30 cellular contexts compared by ENCODE assay signal in the genomic region with DNA sequence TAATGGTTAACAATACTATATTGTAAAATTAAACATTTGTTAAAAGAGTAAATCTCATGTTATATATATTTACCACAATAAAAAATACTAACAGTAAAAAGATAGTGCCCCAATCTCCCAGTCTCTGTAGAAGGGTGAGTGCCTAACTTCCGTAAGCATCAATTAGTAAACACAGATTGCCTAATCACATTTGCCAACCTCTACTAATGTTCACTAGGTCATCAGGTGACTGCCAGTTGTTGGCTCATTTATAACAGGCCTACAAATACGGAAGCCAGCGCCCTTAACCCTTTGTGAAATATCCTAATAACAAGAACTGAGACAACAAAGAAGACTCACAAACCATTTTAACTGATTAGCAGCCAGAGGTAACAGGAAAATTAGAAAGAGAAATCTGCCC.
A peak's percentile ranks its signal among the peaks of the same experiment; 100 is the strongest.
DNase-seq lines count a peak whose midpoint lies in the region; ATAC-seq, FAIRE-seq and TF ChIP-seq lines count a peak whose summit lies in the region.
"Had no signal": no experiment of that assay in that cellular context is flagged by ENCODE, and none has a peak within 500 bp of the region (broad histone marks: within the 10 kb centered on the region; RNA-seq: fewer than 3 reads in every experiment).

No MANE protein-coding gene starts in this region.

- no peak for TF ChIP-seq CTCF in liver (IDR thresholded peaks at IDR 0.05; ENCODE audit: low read depth, low read length, missing input control)
- TF ChIP-seq CTCF in HepG2 (CRISPR knock-in tag; IDR thresholded peaks at IDR 0.05) = no peak
- no peak for TF ChIP-seq CTCF in right lobe of liver (IDR thresholded peaks at IDR 0.05)
- TF ChIP-seq CTCF in type B pancreatic cell (conservative IDR thresholded peaks at IDR 0.05) = no peak
- no peak for TF ChIP-seq CTCF in coronary artery (IDR thresholded peaks at IDR 0.05)

- H3K27me3 ChIP-seq in liver (ENCODE audit: control insufficient read depth in 4 of 4, insufficient read depth in 4 of 4, low read length in 3 of 4) (no peaks in the 10 kb centered on the region), HepG2 (ENCODE audit: control insufficient read depth in 1 of 2, insufficient read depth in 2 of 2, low read length in 2 of 2) (no peaks in the 10 kb centered on the region), right lobe of liver (no peaks in the 10 kb centered on the region), aorta (ENCODE audit: control insufficient read depth in 1 of 2, insufficient read depth in 2 of 2, low read length in 1 of 2) (no peaks in the 10 kb centered on the region)
- H3K27me3 ChIP-seq: BLaER1 treated with 17β-estradiol and CSF1 and Interleukin-3, amounts not matched to agents 10 nM and 100 nM; esophagus squamous epithelium; ovary; thyroid gland had no signal

- WGBS in liver = 32% methylated on average over 3 of the region's 3 CpGs
- WGBS in HepG2 (ENCODE audit: low lambda C conversion rate) = 0% methylated on average over 3 of the region's 3 CpGs
- 33% methylated on average over 3 of the region's 3 CpGs for WGBS in right lobe of liver (ENCODE audit: insufficient coverage, low coverage, low lambda C conversion rate, missing lambda C conversion rate)
- WGBS in aorta, 2 donors = 90 to 92% methylated on average over 3 of the region's 3 CpGs

- H3K9me3 ChIP-seq in liver (ENCODE audit: control insufficient read depth in 4 of 4, low read length in 3 of 4) (no peaks in the 10 kb centered on the region), HepG2 (ENCODE audit: low read length) (no peaks in the 10 kb centered on the region), right lobe of liver (no peaks in the 10 kb centered on the region), aorta (ENCODE audit: control insufficient read depth, low read length) (no peaks in the 10 kb centered on the region)
- H3K9me3 ChIP-seq: BLaER1 treated with 17β-estradiol and CSF1 and Interleukin-3, amounts not matched to agents 10 nM and 100 nM; esophagus squamous epithelium; ovary; SK-N-SH; thyroid gland had no signal

- no peak for TF ChIP-seq POLR2A in HepG2 (IDR thresholded peaks at IDR 0.05; ENCODE audit: insufficient read depth in 1 of 2, low read depth in 2 of 2, low read length in 2 of 2)
- TF ChIP-seq POLR2A in right lobe of liver (IDR thresholded peaks at IDR 0.05) = no peak

- H3K9ac ChIP-seq in liver (ENCODE audit: low read depth in 1 of 2, low read length in 2 of 2) = no peak overlapping the region
- H3K9ac ChIP-seq in HepG2 (ENCODE audit: insufficient read depth, low read depth, low read length) = no peak overlapping the region
- H3K9ac ChIP-seq: BLaER1 treated with 17β-estradiol and CSF1 and Interleukin-3, amounts not matched to agents 10 nM and 100 nM; SK-N-SH had no signal

- TF ChIP-seq EP300 in HepG2 (IDR thresholded peaks at IDR 0.05; ENCODE audit: low read depth in 2 of 2, low read length in 2 of 2) = no peak
- no peak for TF ChIP-seq EP300 in HepG2 (CRISPR knock-in tag; IDR thresholded peaks at IDR 0.05; ENCODE audit: borderline replicate concordance)

- CTCF ChIA-PET in HepG2 (lab: Yijun Ruan, JAX; ENCODE audit: low intra/inter-chr PET ratio, low total read pairs) = no interaction called here

- ATAC-seq in HepG2 = no peak
- ATAC-seq in right lobe of liver = peak; percentile 95 to 100 (median 100)
- no peak for ATAC-seq in aorta (ENCODE audit: low FRiP score)
- ATAC-seq: effector memory CD8-positive, alpha-beta T cell; HCT116; stimulated activated naive CD8-positive, alpha-beta T cell treated with anti-CD3 and anti-CD28 coated beads, Interleukin-15, amount 100 ng/mL, for 72 hours had no signal

- H3K79me2 ChIP-seq in HepG2 (ENCODE audit: insufficient read depth, low read length) = no peaks in the 10 kb centered on the region

- H3K4me3 Mint-ChIP-seq in type B pancreatic cell = no peak overlapping the region
- H3K4me3 Mint-ChIP-seq: activated naive CD8-positive, alpha-beta T cell treated with anti-CD3 and anti-CD28 coated beads, Interleukin-2, amount 10 ng/mL, durations not matched to agents 7 days and 5 days; activated T-cell treated with anti-CD3 and anti-CD28 coated beads, Interleukin-2, amount 50 U/mL, for 24 hours; effector memory CD8-positive, alpha-beta T cell; memory B cell; neural crest cell; stimulated activated naive CD8-positive, alpha-beta T cell treated with anti-CD3 and anti-CD28 coated beads, Interleukin-15, amount 100 ng/mL, for 72 hours had no signal

- H3K27ac ChIP-seq in liver (ENCODE audit: low read depth in 1 of 2, low read length in 2 of 2) (no peak overlapping the region), HepG2 (ENCODE audit: extremely low read length, insufficient read depth, low read length) (no peak overlapping the region), right lobe of liver (no peak overlapping the region), aorta (ENCODE audit: low read depth in 1 of 2, low read length in 2 of 2) (no peak overlapping the region), coronary artery (no peak overlapping the region)
- H3K27ac ChIP-seq: BLaER1 treated with 17β-estradiol and CSF1 and Interleukin-3, amounts not matched to agents 10 nM and 100 nM; esophagus squamous epithelium; ovary; thyroid gland had no signal

- intact Hi-C loops in HepG2 (cut with micrococcal nuclease; ENCODE audit: unreplicated experiment) = no loop called here
- intact Hi-C loops in right lobe of liver (cut with DNase I) = no loop called here
- intact Hi-C loops in aorta (cut with DNase I) = no loop called here

- POLR2A ChIA-PET in HepG2 (lab: Yijun Ruan, JAX) = no interaction called here

- H3K36me3 Mint-ChIP-seq in type B pancreatic cell = no peaks in the 10 kb centered on the region
- H3K36me3 Mint-ChIP-seq: memory B cell had no signal

- TF ChIP-seq RAD21 in liver (IDR thresholded peaks at IDR 0.05) (peak; percentile 5 to 49), HepG2 (CRISPR knock-in tag; IDR thresholded peaks at IDR 0.05) (no peak)

- H3K9me3 Mint-ChIP-seq in type B pancreatic cell = no peaks in the 10 kb centered on the region
- H3K9me3 Mint-ChIP-seq: activated T-cell treated with anti-CD3 and anti-CD28 coated beads, Interleukin-2, amount 50 U/mL, for 24 hours; effector memory CD8-positive, alpha-beta T cell; memory B cell; neural crest cell; stimulated activated naive CD8-positive, alpha-beta T cell treated with anti-CD3 and anti-CD28 coated beads, Interleukin-15, amount 100 ng/mL, for 72 hours had no signal

- no peak overlapping the region for H3K4me2 ChIP-seq in HepG2 (ENCODE audit: low read depth, low read length)
- H3K4me2 ChIP-seq: BLaER1 treated with 17β-estradiol and CSF1 and Interleukin-3, amounts not matched to agents 10 nM and 100 nM; SK-N-SH had no signal

- H3K4me3 ChIP-seq in liver (ENCODE audit: low read depth in 1 of 3, low read length in 3 of 3) (no peak overlapping the region), HepG2 (replicated peaks in 1 of 3; ENCODE audit: insufficient read depth in 1 of 3, low read depth in 2 of 3, low read length in 3 of 3) (no peak overlapping the region), right lobe of liver (no peak overlapping the region), aorta (ENCODE audit: low read length in 2 of 2) (no peak overlapping the region), coronary artery (no peak overlapping the region)
- H3K4me3 ChIP-seq: BLaER1 treated with 17β-estradiol and CSF1 and Interleukin-3, amounts not matched to agents 10 nM and 100 nM; esophagus squamous epithelium; ovary; thyroid gland had no signal

- H3K4me1 ChIP-seq in liver (ENCODE audit: control insufficient read depth in 4 of 4, insufficient read depth in 4 of 4, low read length in 3 of 4) = peaks cover 0 to 3% (median 0%) of the 10 kb centered on the region in 4 donors
- H3K4me1 ChIP-seq in HepG2 (ENCODE audit: insufficient read depth, low read length) = no peaks in the 10 kb centered on the region
- no peaks in the 10 kb centered on the region for H3K4me1 ChIP-seq in right lobe of liver
- no peaks in the 10 kb centered on the region for H3K4me1 ChIP-seq in aorta (ENCODE audit: control insufficient read depth in 1 of 2, insufficient read depth in 2 of 2, low read length in 2 of 2)
- H3K4me1 ChIP-seq: BLaER1 treated with 17β-estradiol and CSF1 and Interleukin-3, amounts not matched to agents 10 nM and 100 nM; esophagus squamous epithelium; thyroid gland had no signal

- in situ Hi-C loops in HepG2 (cut with HindIII; ENCODE audit: extremely low pct_ligation_motif_present, low pct_unique_long_range_greater_than_20kb) = no loop called here

- BruUV-seq in HepG2 (replicated peaks; lab: Mats Ljungman, UMichigan) = no TSS peak

- H3K4me1 Mint-ChIP-seq in type B pancreatic cell (ENCODE audit: unreplicated experiment) = no peaks in the 10 kb centered on the region
- H3K4me1 Mint-ChIP-seq: activated naive CD8-positive, alpha-beta T cell treated with anti-CD3 and anti-CD28 coated beads, Interleukin-2, amount 10 ng/mL, durations not matched to agents 7 days and 5 days; memory B cell; neural crest cell had no signal

- H2AFZ ChIP-seq in HepG2 (ENCODE audit: low read length) = no peak overlapping the region

- no peaks in the 10 kb centered on the region for H3K27me3 Mint-ChIP-seq in type B pancreatic cell
- H3K27me3 Mint-ChIP-seq: activated T-cell treated with anti-CD3 and anti-CD28 coated beads, Interleukin-2, amount 50 U/mL, for 24 hours; effector memory CD8-positive, alpha-beta T cell; memory B cell; stimulated activated naive CD8-positive, alpha-beta T cell treated with anti-CD3 and anti-CD28 coated beads, Interleukin-15, amount 100 ng/mL, for 72 hours had no signal

- DNase-seq in HepG2 (ENCODE audit: low spot score) (no peak), NOMO-1 treated with DMSO at 0.1 percent for 48 hours (lab: John Stamatoyannopoulos, UW; ENCODE audit: unreplicated experiment) (peak; percentile 62), right lobe of liver (peak in 1 of 3 donors; percentile 47), type B pancreatic cell (ENCODE audit: extremely low spot score, unreplicated experiment) (no peak), aorta (no peak), coronary artery (ENCODE audit: low spot score) (no peak)
- DNase-seq: activated gamma-delta T cell; activated naive CD8-positive, alpha-beta T cell treated with anti-CD3 and anti-CD28 coated beads, Interleukin-2, amount 10 ng/mL, durations not matched to agents 7 days and 5 days; activated T-cell treated with anti-CD3 and anti-CD28 coated beads, Interleukin-2, amount 50 U/mL, for 24 hours; caudate nucleus; effector memory CD8-positive, alpha-beta T cell; esophagus squamous epithelium; foreskin melanocyte; hippocampal formation; NCI-H1417 treated with DMSO at 0.1 percent for 48 hours; NCI-H2081 treated with DMSO at 0.1 percent for 48 hours; NCI-H226; NCI-H774; ovary; SK-N-SH; stimulated activated CD8-positive, alpha-beta memory T cell treated with anti-CD3 and anti-CD28 coated beads, Interleukin-4, amount 100 ng/mL, for 48 hours; stimulated activated naive CD8-positive, alpha-beta T cell treated with anti-CD3 and anti-CD28 coated beads, Interleukin-15, amount 100 ng/mL, for 72 hours; thyroid gland had no signal

- H4K20me1 ChIP-seq in HepG2 (ENCODE audit: insufficient read depth, low read length) = no peaks in the 10 kb centered on the region
- H4K20me1 ChIP-seq: BLaER1 treated with 17β-estradiol and CSF1 and Interleukin-3, amounts not matched to agents 10 nM and 100 nM had no signal

- FAIRE-seq in HepG2 (lab: Jason Lieb, UNC) = no peak
- FAIRE-seq: astrocyte, TTC549 had no signal

- H3K36me3 ChIP-seq in liver (ENCODE audit: control insufficient read depth in 4 of 4, insufficient read depth in 3 of 4, low read depth in 1 of 4, low read length in 3 of 4) (no peaks in the 10 kb centered on the region), HepG2 (replicated peaks in 1 of 2; ENCODE audit: control insufficient read depth in 1 of 2, insufficient read depth in 2 of 2, low read length in 2 of 2) (no peaks in the 10 kb centered on the region), right lobe of liver (no peaks in the 10 kb centered on the region), aorta (ENCODE audit: control insufficient read depth in 1 of 2, insufficient read depth in 2 of 2, low read length in 1 of 2) (no peaks in the 10 kb centered on the region)
- H3K36me3 ChIP-seq: BLaER1 treated with 17β-estradiol and CSF1 and Interleukin-3, amounts not matched to agents 10 nM and 100 nM; esophagus squamous epithelium; ovary; thyroid gland had no signal

- no peak overlapping the region for H3K27ac Mint-ChIP-seq in type B pancreatic cell
- H3K27ac Mint-ChIP-seq: activated naive CD8-positive, alpha-beta T cell treated with anti-CD3 and anti-CD28 coated beads, Interleukin-2, amount 10 ng/mL, durations not matched to agents 7 days and 5 days; activated T-cell treated with anti-CD3 and anti-CD28 coated beads, Interleukin-2, amount 50 U/mL, for 24 hours; effector memory CD8-positive, alpha-beta T cell; memory B cell; stimulated activated naive CD8-positive, alpha-beta T cell treated with anti-CD3 and anti-CD28 coated beads, Interleukin-15, amount 100 ng/mL, for 72 hours had no signal

Comparison
In these comparisons a context has a peak if more than half of its experiments do, and no peak if none do; other contexts are left out.
1. ATAC-seq: peak in right lobe of liver (4 of 4); none in HepG2 (single experiment) and aorta (single experiment).